Comparison of ENCODE assay signal across 1 cellular context in the genomic region with DNA sequence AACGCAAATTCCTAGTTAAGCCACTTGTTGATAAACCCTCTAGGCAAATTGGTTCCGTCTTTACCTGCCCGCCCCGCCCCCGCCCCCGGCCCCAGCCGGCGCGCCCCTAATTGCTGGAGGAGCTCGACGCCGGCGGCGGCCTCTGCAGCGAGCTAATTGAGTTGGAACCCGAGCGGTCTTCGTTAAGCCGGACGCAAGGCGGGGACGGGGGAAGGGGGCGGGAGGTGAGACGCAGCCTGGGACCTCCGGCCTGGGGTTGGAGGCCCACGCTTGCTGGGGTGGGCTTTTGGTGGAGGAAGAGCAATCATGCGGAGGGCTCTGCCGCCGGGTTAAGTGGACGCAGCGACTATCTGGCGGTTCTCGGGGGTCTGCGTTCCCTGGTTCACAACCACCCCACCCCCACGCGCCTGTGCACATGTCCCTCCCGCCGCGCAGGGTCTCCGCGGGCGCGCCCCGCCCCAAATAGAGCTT.
TF ChIP-seq lines count a peak whose summit lies in the region.

No MANE protein-coding gene starts in this region.

TF ChIP-seq in H1, 55 proteins besides CTCF, POLR2A, EP300 and RAD21:
- TF ChIP-seq KDM4A (IDR thresholded peaks at IDR 0.05; ENCODE audit: low read depth, low read length, severe bottlenecking): peak; percentile 12
- TF ChIP-seq, protein P1, sequence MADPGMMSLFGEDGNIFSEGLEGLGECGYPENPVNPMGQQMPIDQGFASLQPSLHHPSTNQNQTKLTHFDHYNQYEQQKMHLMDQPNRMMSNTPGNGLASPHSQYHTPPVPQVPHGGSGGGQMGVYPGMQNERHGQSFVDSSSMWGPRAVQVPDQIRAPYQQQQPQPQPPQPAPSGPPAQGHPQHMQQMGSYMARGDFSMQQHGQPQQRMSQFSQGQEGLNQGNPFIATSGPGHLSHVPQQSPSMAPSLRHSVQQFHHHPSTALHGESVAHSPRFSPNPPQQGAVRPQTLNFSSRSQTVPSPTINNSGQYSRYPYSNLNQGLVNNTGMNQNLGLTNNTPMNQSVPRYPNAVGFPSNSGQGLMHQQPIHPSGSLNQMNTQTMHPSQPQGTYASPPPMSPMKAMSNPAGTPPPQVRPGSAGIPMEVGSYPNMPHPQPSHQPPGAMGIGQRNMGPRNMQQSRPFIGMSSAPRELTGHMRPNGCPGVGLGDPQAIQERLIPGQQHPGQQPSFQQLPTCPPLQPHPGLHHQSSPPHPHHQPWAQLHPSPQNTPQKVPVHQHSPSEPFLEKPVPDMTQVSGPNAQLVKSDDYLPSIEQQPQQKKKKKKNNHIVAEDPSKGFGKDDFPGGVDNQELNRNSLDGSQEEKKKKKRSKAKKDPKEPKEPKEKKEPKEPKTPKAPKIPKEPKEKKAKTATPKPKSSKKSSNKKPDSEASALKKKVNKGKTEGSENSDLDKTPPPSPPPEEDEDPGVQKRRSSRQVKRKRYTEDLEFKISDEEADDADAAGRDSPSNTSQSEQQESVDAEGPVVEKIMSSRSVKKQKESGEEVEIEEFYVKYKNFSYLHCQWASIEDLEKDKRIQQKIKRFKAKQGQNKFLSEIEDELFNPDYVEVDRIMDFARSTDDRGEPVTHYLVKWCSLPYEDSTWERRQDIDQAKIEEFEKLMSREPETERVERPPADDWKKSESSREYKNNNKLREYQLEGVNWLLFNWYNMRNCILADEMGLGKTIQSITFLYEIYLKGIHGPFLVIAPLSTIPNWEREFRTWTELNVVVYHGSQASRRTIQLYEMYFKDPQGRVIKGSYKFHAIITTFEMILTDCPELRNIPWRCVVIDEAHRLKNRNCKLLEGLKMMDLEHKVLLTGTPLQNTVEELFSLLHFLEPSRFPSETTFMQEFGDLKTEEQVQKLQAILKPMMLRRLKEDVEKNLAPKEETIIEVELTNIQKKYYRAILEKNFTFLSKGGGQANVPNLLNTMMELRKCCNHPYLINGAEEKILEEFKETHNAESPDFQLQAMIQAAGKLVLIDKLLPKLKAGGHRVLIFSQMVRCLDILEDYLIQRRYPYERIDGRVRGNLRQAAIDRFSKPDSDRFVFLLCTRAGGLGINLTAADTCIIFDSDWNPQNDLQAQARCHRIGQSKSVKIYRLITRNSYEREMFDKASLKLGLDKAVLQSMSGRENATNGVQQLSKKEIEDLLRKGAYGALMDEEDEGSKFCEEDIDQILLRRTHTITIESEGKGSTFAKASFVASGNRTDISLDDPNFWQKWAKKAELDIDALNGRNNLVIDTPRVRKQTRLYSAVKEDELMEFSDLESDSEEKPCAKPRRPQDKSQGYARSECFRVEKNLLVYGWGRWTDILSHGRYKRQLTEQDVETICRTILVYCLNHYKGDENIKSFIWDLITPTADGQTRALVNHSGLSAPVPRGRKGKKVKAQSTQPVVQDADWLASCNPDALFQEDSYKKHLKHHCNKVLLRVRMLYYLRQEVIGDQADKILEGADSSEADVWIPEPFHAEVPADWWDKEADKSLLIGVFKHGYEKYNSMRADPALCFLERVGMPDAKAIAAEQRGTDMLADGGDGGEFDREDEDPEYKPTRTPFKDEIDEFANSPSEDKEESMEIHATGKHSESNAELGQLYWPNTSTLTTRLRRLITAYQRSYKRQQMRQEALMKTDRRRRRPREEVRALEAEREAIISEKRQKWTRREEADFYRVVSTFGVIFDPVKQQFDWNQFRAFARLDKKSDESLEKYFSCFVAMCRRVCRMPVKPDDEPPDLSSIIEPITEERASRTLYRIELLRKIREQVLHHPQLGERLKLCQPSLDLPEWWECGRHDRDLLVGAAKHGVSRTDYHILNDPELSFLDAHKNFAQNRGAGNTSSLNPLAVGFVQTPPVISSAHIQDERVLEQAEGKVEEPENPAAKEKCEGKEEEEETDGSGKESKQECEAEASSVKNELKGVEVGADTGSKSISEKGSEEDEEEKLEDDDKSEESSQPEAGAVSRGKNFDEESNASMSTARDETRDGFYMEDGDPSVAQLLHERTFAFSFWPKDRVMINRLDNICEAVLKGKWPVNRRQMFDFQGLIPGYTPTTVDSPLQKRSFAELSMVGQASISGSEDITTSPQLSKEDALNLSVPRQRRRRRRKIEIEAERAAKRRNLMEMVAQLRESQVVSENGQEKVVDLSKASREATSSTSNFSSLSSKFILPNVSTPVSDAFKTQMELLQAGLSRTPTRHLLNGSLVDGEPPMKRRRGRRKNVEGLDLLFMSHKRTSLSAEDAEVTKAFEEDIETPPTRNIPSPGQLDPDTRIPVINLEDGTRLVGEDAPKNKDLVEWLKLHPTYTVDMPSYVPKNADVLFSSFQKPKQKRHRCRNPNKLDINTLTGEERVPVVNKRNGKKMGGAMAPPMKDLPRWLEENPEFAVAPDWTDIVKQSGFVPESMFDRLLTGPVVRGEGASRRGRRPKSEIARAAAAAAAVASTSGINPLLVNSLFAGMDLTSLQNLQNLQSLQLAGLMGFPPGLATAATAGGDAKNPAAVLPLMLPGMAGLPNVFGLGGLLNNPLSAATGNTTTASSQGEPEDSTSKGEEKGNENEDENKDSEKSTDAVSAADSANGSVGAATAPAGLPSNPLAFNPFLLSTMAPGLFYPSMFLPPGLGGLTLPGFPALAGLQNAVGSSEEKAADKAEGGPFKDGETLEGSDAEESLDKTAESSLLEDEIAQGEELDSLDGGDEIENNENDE (IDR thresholded peaks at IDR 0.05; ENCODE audit: insufficient replicate concordance, low read length): no peak
- TF ChIP-seq, protein P2, sequence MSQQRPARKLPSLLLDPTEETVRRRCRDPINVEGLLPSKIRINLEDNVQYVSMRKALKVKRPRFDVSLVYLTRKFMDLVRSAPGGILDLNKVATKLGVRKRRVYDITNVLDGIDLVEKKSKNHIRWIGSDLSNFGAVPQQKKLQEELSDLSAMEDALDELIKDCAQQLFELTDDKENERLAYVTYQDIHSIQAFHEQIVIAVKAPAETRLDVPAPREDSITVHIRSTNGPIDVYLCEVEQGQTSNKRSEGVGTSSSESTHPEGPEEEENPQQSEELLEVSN (IDR thresholded peaks at IDR 0.05): 0 out of 2 replicates have a peak, but pooled peaks have one; percentile 12
